18 cellular contexts compared by ENCODE assay signal in the genomic region with DNA sequence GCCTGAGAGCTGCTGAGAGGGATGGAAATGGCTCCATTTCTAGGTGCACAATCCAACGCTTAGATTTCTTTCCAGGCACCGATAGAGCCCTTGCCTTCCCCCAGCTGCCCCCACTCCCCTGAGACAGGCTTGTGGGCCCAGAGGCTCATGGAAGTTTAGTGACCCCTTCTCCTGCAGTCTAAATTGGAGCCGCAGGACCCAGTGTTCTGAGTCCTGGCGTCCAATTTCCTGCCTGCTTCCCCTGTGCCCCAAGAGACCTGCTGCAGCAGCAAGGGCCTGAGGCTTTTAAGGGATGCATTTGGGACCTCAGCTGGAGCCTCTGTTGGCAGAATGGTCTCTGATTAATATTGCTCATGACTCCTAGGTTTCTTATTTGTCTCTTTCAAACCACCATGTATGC.
DNase-seq lines count a peak whose midpoint lies in the region; ATAC-seq and TF ChIP-seq lines count a peak whose summit lies in the region.
"Had no signal": no experiment of that assay in that cellular context is flagged by ENCODE, and none has a peak within 500 bp of the region (broad histone marks: within the 10 kb centered on the region; RNA-seq: fewer than 3 reads in every experiment).

No MANE protein-coding gene starts in this region.

- WGBS in upper lobe of left lung, 2 donors = 57 to 82% methylated on average over 4 of the region's 4 CpGs
- 79 to 89% (median 87%) methylated on average over 4 of the region's 4 CpGs for WGBS in ovary, 3 donors

- TF ChIP-seq POLR2A in upper lobe of left lung (IDR thresholded peaks at IDR 0.05) (no peak), ovary (IDR thresholded peaks at IDR 0.05) (no peak)

- peaks cover 28% of the 10 kb centered on the region for H3K36me3 Mint-ChIP-seq in central memory CD8-positive, alpha-beta T cell (ENCODE audit: insufficient read depth)
- H3K36me3 Mint-ChIP-seq in natural killer cell = no peaks in the 10 kb centered on the region

- H3K27me3 Mint-ChIP-seq in central memory CD8-positive, alpha-beta T cell = no peaks in the 10 kb centered on the region
- no peaks in the 10 kb centered on the region for H3K27me3 Mint-ChIP-seq in natural killer cell (ENCODE audit: low read depth in 2 of 2)
- H3K27me3 Mint-ChIP-seq: activated CD4-positive, alpha-beta memory T cell treated with anti-CD3 and anti-CD28 coated beads, Interleukin-2, amount 10 ng/mL, durations not matched to agents 7 days and 5 days; stimulated activated naive B cell treated with anti-CD40 and anti-IgM and Interleukin-4, amounts not matched to agents 10 μg/mL and 1 μg/mL and 100 μg/mL, for 72 hours had no signal

- no peaks in the 10 kb centered on the region for H3K9me3 Mint-ChIP-seq in central memory CD8-positive, alpha-beta T cell
- H3K9me3 Mint-ChIP-seq in natural killer cell = no peaks in the 10 kb centered on the region
- H3K9me3 Mint-ChIP-seq: activated CD4-positive, alpha-beta memory T cell treated with anti-CD3 and anti-CD28 coated beads, Interleukin-2, amount 10 ng/mL, durations not matched to agents 7 days and 5 days; stimulated activated naive B cell treated with anti-CD40 and anti-IgM and Interleukin-4, amounts not matched to agents 10 μg/mL and 1 μg/mL and 100 μg/mL, for 72 hours had no signal

- H3K4me3 ChIP-seq in right atrium auricular region = no peak overlapping the region
- H3K4me3 ChIP-seq in upper lobe of left lung = no peak overlapping the region
- no peak overlapping the region for H3K4me3 ChIP-seq in ovary
- H3K4me3 ChIP-seq: adrenal gland, prostate gland had no signal

- no peaks in the 10 kb centered on the region for H3K27me3 ChIP-seq in right atrium auricular region
- no peaks in the 10 kb centered on the region for H3K27me3 ChIP-seq in upper lobe of left lung
- no peaks in the 10 kb centered on the region for H3K27me3 ChIP-seq in ovary
- H3K27me3 ChIP-seq: adrenal gland had no signal

- TF ChIP-seq EP300 in upper lobe of left lung (IDR thresholded peaks at IDR 0.05) (no peak), ovary (IDR thresholded peaks at IDR 0.05) (no peak)

- H3K4me1 Mint-ChIP-seq in central memory CD8-positive, alpha-beta T cell = peaks cover 89% of the 10 kb centered on the region
- peaks cover 92 to 96% of the 10 kb centered on the region in 2 donors for H3K4me1 Mint-ChIP-seq in natural killer cell

- no peak for ATAC-seq in central memory CD8-positive, alpha-beta T cell (replicated peaks; ENCODE audit: extremely low read depth, poor library complexity, severe bottlenecking)
- ATAC-seq in natural killer cell = no peak
- ATAC-seq in upper lobe of left lung (ENCODE audit: low FRiP score in 2 of 2) = no peak
- no peak for ATAC-seq in HG02884 (IDR thresholded peaks at IDR 0.05; ENCODE audit: unreplicated experiment)
- ATAC-seq: foreskin keratinocyte had no signal

- H3K9me3 ChIP-seq in right atrium auricular region (no peaks in the 10 kb centered on the region), upper lobe of left lung (no peaks in the 10 kb centered on the region), ovary (no peaks in the 10 kb centered on the region)
- H3K9me3 ChIP-seq: adrenal gland, prostate gland had no signal

- intact Hi-C loops in cardiac septum (cut with DNase I) = loop anchor here (10.0 kb wide), 1 partner anchor 130 kb away; no protein-coding TSS in a partner anchor
- intact Hi-C loops in natural killer cell (cut with micrococcal nuclease) = loop anchor here (2.0 kb wide), 1 partner anchor 14 kb away; no protein-coding TSS in a partner anchor
- intact Hi-C loops in ovary (cut with DNase I) = no loop called here

- peak overlapping the region; percentile 22 for H3K27ac Mint-ChIP-seq in central memory CD8-positive, alpha-beta T cell (ENCODE audit: low read depth)
- H3K27ac Mint-ChIP-seq in natural killer cell = peak overlapping the region; percentile 88 to 98
- H3K27ac Mint-ChIP-seq: stimulated activated naive B cell treated with anti-CD40 and anti-IgM and Interleukin-4, amounts not matched to agents 10 μg/mL and 1 μg/mL and 100 μg/mL, for 72 hours had no signal

- H3K27ac ChIP-seq in right atrium auricular region = peak overlapping the region; percentile 54 to 70
- H3K27ac ChIP-seq in upper lobe of left lung = peak overlapping the region; percentile 1 to 81 (median 78)
- H3K27ac ChIP-seq in ovary = no peak overlapping the region
- H3K27ac ChIP-seq: foreskin keratinocyte, prostate gland had no signal

- H3K4me1 ChIP-seq in right atrium auricular region = peaks cover 0 to 83% of the 10 kb centered on the region in 2 donors
- H3K4me1 ChIP-seq in upper lobe of left lung = peaks cover 57 to 60% (median 59%) of the 10 kb centered on the region in 4 donors
- H3K4me1 ChIP-seq in ovary (ENCODE audit: insufficient read depth) = peaks cover 15% of the 10 kb centered on the region
- H3K4me1 ChIP-seq: foreskin keratinocyte had no signal

- DNase-seq in right atrium auricular region (ENCODE audit: low spot score) (no peak), cardiac septum (ENCODE audit: low spot score) (no peak), natural killer cell (no peak), upper lobe of left lung (no peak), NCI-H2171 treated with DMSO at 0.1 percent for 48 hours (lab: John Stamatoyannopoulos, UW) (no peak), ovary (no peak)
- no peak for DNase-seq in central memory CD8-positive, alpha-beta T cell (ENCODE audit: low spot score in 2 of 2)
- DNase-seq: activated CD4-positive, alpha-beta memory T cell treated with anti-CD3 and anti-CD28 coated beads, Interleukin-2, amount 10 ng/mL, durations not matched to agents 7 days and 5 days; adrenal gland; cerebellar nuclear complex; foreskin keratinocyte; KBM-7; NCI-H1105 treated with DMSO at 0.1 percent for 48 hours; NCI-H2171; NCI-H82; stimulated activated naive B cell treated with anti-CD40 and anti-IgM and Interleukin-4, amounts not matched to agents 10 μg/mL and 1 μg/mL and 100 μg/mL, for 72 hours had no signal

- peak overlapping the region; percentile 79 for H3K4me3 Mint-ChIP-seq in central memory CD8-positive, alpha-beta T cell
- peak overlapping the region; percentile 91 for H3K4me3 Mint-ChIP-seq in natural killer cell
- H3K4me3 Mint-ChIP-seq: activated CD4-positive, alpha-beta memory T cell treated with anti-CD3 and anti-CD28 coated beads, Interleukin-2, amount 10 ng/mL, durations not matched to agents 7 days and 5 days; stimulated activated naive B cell treated with anti-CD40 and anti-IgM and Interleukin-4, amounts not matched to agents 10 μg/mL and 1 μg/mL and 100 μg/mL, for 72 hours had no signal

- TF ChIP-seq CTCF in right atrium auricular region (IDR thresholded peaks at IDR 0.05) = no peak
- no peak for TF ChIP-seq CTCF in natural killer cell (IDR thresholded peaks at IDR 0.05)
- no peak for TF ChIP-seq CTCF in upper lobe of left lung (IDR thresholded peaks at IDR 0.05)
- TF ChIP-seq CTCF in ovary (IDR thresholded peaks at IDR 0.05) = no peak

- H3K36me3 ChIP-seq in right atrium auricular region (peaks cover 74% of the 10 kb centered on the region), upper lobe of left lung (peaks cover 0 to 15% (median 6%) of the 10 kb centered on the region in 4 donors), ovary (no peaks in the 10 kb centered on the region)
- H3K36me3 ChIP-seq: prostate gland had no signal

Comparison
In these comparisons a context has a peak if more than half of its experiments do, and no peak if none do; other contexts are left out.
1. H3K27ac ChIP-seq: peak in right atrium auricular region (2 of 2) and upper lobe of left lung (4 of 4); none in ovary (0 of 2).
2. intact Hi-C loops: an anchor here in cardiac septum (10.0 kb wide) and natural killer cell (2.0 kb wide); none called in ovary.